18 cellular contexts compared by ENCODE assay signal in the genomic region with DNA sequence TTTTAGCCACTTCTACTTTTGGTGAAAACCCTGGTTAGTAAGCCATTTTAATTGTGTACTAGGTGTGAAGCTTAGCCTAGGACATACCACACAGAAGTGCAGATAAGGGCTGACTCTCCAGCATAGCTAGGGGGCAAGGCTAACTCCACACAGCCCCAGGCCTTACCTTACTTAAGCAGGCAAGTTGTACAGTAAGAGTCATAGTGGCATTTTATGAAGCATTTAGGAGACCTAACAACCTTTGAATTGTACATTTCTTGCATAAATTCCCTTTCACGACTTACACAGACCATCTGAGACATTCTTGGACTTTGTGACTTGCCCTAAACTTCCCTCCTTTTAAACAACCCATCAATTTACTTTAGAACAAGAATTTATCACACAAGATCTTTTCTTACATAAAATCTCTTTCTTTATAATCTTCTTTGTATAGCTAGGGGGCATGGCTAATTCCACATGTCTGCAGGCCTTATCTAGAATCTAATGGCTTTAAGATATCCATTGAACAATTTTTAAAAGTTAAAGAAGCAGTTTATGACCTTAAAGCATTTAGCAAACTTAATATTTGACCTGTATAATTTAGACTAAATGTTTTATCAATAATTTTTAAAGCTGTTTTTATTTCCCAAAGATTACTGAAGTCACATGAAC.
"Had no signal": no experiment of that assay in that cellular context is flagged by ENCODE, and none has a peak within 500 bp of the region (broad histone marks: within the 10 kb centered on the region; RNA-seq: fewer than 3 reads in every experiment).

No MANE protein-coding gene starts in this region.

- H3K27ac ChIP-seq: ascending aorta, body of pancreas, SK-N-MC had no signal

- H3K9me3 ChIP-seq: ascending aorta, body of pancreas had no signal

- DNase-seq: activated CD4-positive, alpha-beta T cell treated with anti-CD3 and anti-CD28 coated beads for 4 hours; activated CD8-positive, alpha-beta memory T cell treated with anti-CD3 and anti-CD28 coated beads, Interleukin-2, amount 50 U/mL, for 4 hours; activated CD8-positive, alpha-beta T cell treated with anti-CD3 and anti-CD28 coated beads for 36 hours; activated effector memory CD4-positive, alpha-beta T cell treated with Interleukin-2 at 50 U/mL for 16 hours; activated naive CD4-positive, alpha-beta T cell; body of pancreas; NCI-H1048; NCI-H146; NCI-H187 treated with DMSO at 0.1 percent for 48 hours; NCI-H2081 treated with DMSO at 0.1 percent for 48 hours; NCI-H526; NCI-H82; RPMI8226 had no signal

- ATAC-seq: activated CD4-positive, CD25-positive, alpha-beta regulatory T cell treated with anti-CD3 and anti-CD28 coated beads, Interleukin-2, amount 50 U/mL, for 24 hours; activated CD8-positive, alpha-beta T cell treated with anti-CD3 and anti-CD28 coated beads for 36 hours; body of pancreas; Panc1; Right ventricle myocardium inferior had no signal

- H3K36me3 ChIP-seq: ascending aorta had no signal

- H3K27me3 ChIP-seq: ascending aorta, body of pancreas had no signal

- H3K4me3 ChIP-seq: ascending aorta, body of pancreas, SK-N-MC had no signal

- H3K4me1 ChIP-seq: ascending aorta, body of pancreas had no signal
